In the genomic region with DNA sequence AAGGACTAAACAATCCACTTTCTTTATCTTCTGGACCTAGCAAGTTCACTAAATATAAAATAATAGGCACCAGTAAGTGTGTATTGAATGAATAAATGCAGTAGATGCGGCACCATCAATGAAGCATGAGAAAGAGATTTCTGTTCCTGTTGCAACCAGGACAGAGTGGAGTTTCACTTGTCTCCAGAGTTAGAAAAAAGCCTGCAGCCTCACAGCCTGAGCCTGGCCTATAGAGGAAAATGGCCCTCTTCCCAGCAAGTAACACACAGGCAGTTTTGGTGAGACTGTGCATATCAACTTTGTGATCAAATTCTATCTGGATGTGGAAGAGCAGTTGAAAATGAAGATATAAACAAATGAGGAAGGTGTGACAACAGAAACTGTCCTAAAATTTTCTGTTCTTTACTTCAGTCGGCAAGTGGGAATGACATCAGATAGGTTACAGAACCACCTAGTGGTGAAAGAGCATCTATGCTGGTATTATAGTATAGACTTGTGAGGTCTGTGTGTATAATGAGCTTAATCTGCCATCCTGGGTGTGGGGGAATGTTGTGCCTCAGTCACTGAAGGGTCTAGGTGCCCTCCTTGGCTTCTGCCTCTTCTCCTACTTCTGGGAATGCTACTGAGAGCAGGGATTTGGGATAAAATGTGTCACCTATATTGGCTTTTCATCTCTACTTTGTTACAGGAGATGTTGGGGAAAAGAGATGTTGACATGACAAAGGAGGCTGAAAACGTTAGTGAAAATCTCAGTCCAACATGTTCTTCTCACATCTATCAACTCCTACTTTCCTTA, we compare ENCODE assay signal across 9 cellular contexts. TPM values are rescaled to one million over a fixed set of nuclear protein-coding genes. Genes with fewer than 3 reads are reported as not detected.
DNase-seq lines count a peak whose midpoint lies in the region; TF ChIP-seq lines count a peak whose summit lies in the region.
"Had no signal": no experiment of that assay in that cellular context is flagged by ENCODE, and none has a peak within 500 bp of the region (broad histone marks: within the 10 kb centered on the region; RNA-seq: fewer than 3 reads in every experiment).

No MANE protein-coding gene starts in this region.

- no peak overlapping the region for H3K4ac ChIP-seq in neuronal stem cell (ENCODE audit: low read length)

- H3K36me3 ChIP-seq in H7 (replicated peaks; ENCODE audit: control insufficient read depth, insufficient read depth, low read length) (no peaks in the 10 kb centered on the region), KMS-11 (ENCODE audit: insufficient read depth) (no peaks in the 10 kb centered on the region), esophagus muscularis mucosa (no peaks in the 10 kb centered on the region), neuronal stem cell (replicated peaks in 1 of 2; ENCODE audit: control insufficient read depth in 2 of 2, insufficient read depth in 2 of 2, low read length in 2 of 2) (no peaks in the 10 kb centered on the region)

- H3K18ac ChIP-seq in neuronal stem cell (ENCODE audit: low read length): no peak overlapping the region

- no peak for TF ChIP-seq POLR2A in esophagus muscularis mucosa (IDR thresholded peaks at IDR 0.05; ENCODE audit: low read depth)

- no peaks in the 10 kb centered on the region for H4K20me1 ChIP-seq in KMS-11 (ENCODE audit: insufficient read depth)

- no peak overlapping the region for H2BK120ac ChIP-seq in neuronal stem cell (ENCODE audit: low read depth, low read length)

- H2BK5ac ChIP-seq in neuronal stem cell (ENCODE audit: low read length): no peak overlapping the region

- no peak overlapping the region for H2BK12ac ChIP-seq in neuronal stem cell (ENCODE audit: low read length)

- no peak overlapping the region for H2BK15ac ChIP-seq in neuronal stem cell (ENCODE audit: low read length)

- no peaks in the 10 kb centered on the region for H3K27me3 ChIP-seq in H7 (ENCODE audit: control insufficient read depth, insufficient read depth, low read length)
- H3K27me3 ChIP-seq in KMS-11 (ENCODE audit: insufficient read depth, low read depth): no peaks in the 10 kb centered on the region
- no peaks in the 10 kb centered on the region for H3K27me3 ChIP-seq in esophagus muscularis mucosa
- no peaks in the 10 kb centered on the region for H3K27me3 ChIP-seq in neuronal stem cell (ENCODE audit: control insufficient read depth in 3 of 3, insufficient read depth in 3 of 3, low read depth in 1 of 3, low read length in 3 of 3)

- H3K23ac ChIP-seq in neuronal stem cell (ENCODE audit: low read depth, low read length, poor library complexity): no peak overlapping the region

- H2AFZ ChIP-seq in KMS-11 (ENCODE audit: low read depth): peak overlapping the region; percentile 55; the same call in 1 of the 2 replicates
- H2AFZ ChIP-seq in neuronal stem cell (ENCODE audit: low read length): peak overlapping the region; percentile 57

- H3K4me1 ChIP-seq in KMS-11 (ENCODE audit: low read depth, poor library complexity, severe bottlenecking): peaks cover 17% of the 10 kb centered on the region
- H3K4me1 ChIP-seq in esophagus muscularis mucosa: peaks cover 6 to 17% (median 7%) of the 10 kb centered on the region in 4 donors
- H3K4me1 ChIP-seq in neuronal stem cell (ENCODE audit: control insufficient read depth in 2 of 2, insufficient read depth in 1 of 2, low read depth in 1 of 2, low read length in 2 of 2): peaks cover 0 to 6% of the 10 kb centered on the region in 2 donors

- H3K79me2 ChIP-seq in KMS-11 (ENCODE audit: insufficient read depth, low read depth): no peaks in the 10 kb centered on the region

- intact Hi-C loops in esophagus muscularis mucosa (cut with DNase I): no loop called here

- H4K91ac ChIP-seq in neuronal stem cell (ENCODE audit: low read depth, low read length, poor library complexity): no peak overlapping the region

- no peak overlapping the region for H4K8ac ChIP-seq in neuronal stem cell (ENCODE audit: low read depth, low read length)

- H2AK5ac ChIP-seq in neuronal stem cell (ENCODE audit: low read depth, low read length): no peak overlapping the region

- POLR2A ChIA-PET in GM10248 (lab: Yijun Ruan, JAX): no interaction called here

- H3K9me3 ChIP-seq in esophagus muscularis mucosa: no peaks in the 10 kb centered on the region
- no peaks in the 10 kb centered on the region for H3K9me3 ChIP-seq in neuronal stem cell (replicated peaks in 1 of 2; ENCODE audit: control insufficient read depth in 2 of 2, insufficient read depth in 1 of 2, low read depth in 1 of 2, low read length in 2 of 2)

- no peak for TF ChIP-seq EP300 in esophagus muscularis mucosa (IDR thresholded peaks at IDR 0.05)

- WGBS in esophagus muscularis mucosa: 36% methylated on average over 3 of the region's 3 CpGs
- WGBS in neuronal stem cell (ENCODE audit: extremely low coverage in 2 of 2, insufficient read length in 2 of 2, insufficient replicate concordance in 1 of 2), 2 donors: no CpG with 5 or more reads among the region's 3 CpGs

- H3K9ac ChIP-seq in KMS-11 (no peak overlapping the region), neuronal stem cell (ENCODE audit: low read depth, low read length, poor library complexity) (no peak overlapping the region)

- no peak overlapping the region for H3K27ac ChIP-seq in KMS-11
- H3K27ac ChIP-seq in esophagus muscularis mucosa (replicated peaks in 1 of 4): no peak overlapping the region
- H3K27ac ChIP-seq in neuronal stem cell (replicated peaks; ENCODE audit: low read length): no peak overlapping the region
- H3K27ac ChIP-seq: HL-60 had no signal

- DNase-seq in A172 (ENCODE audit: low spot score) (peak; percentile 43), GM10248 (ENCODE audit: extremely low spot score) (peak; percentile 24), H7 (peak; percentile 16), SIG-M5 (lab: John Stamatoyannopoulos, UW) (peak; percentile 46), esophagus muscularis mucosa (ENCODE audit: extremely low spot score) (no peak), neuronal stem cell (ENCODE audit: low spot score) (no peak)
- no peak for DNase-seq in stimulated activated CD4-positive, alpha-beta T cell treated with anti-CD3 and anti-CD28 coated beads, Interleukin-4, amount 100 ng/mL, for 4 hours

- CTCF ChIA-PET in GM10248 (lab: Yijun Ruan, JAX): interaction anchor here (0.6 to 3.6 kb wide), 21 partner anchors 8 to 1221 kb away, joined by 3 to 12 read pairs (median 3); a partner anchor contains a TSS

- H3K4me2 ChIP-seq in KMS-11 (peak overlapping the region; percentile 44), neuronal stem cell (ENCODE audit: insufficient read depth, low read length, poor library complexity, severe bottlenecking) (no peak overlapping the region)

- H3K14ac ChIP-seq in neuronal stem cell (ENCODE audit: low read length): no peak overlapping the region

- TF ChIP-seq CTCF in GM10248 (IDR thresholded peaks at IDR 0.05; ENCODE audit: control extremely low read depth, extremely low read depth, low read depth, missing control alignments): peak; percentile 58
- peak; percentile 86 for TF ChIP-seq CTCF in KMS-11 (conservative IDR thresholded peaks at IDR 0.05; ENCODE audit: low read depth, low read length)
- peak; percentile 49 to 61 (median 52) for TF ChIP-seq CTCF in esophagus muscularis mucosa (IDR thresholded peaks at IDR 0.05)

- H3K4me3 ChIP-seq in H7 (ENCODE audit: insufficient read depth, low read depth, low read length) (no peak overlapping the region), KMS-11 (IDR thresholded peaks at IDR 0.05; ENCODE audit: insufficient read depth, low read depth, low read length) (no peak overlapping the region), esophagus muscularis mucosa (no peak overlapping the region), neuronal stem cell (ENCODE audit: low read length in 2 of 2) (no peak overlapping the region)

- H3K79me1 ChIP-seq in neuronal stem cell (ENCODE audit: low read depth, low read length): no peaks in the 10 kb centered on the region

RNA-seq across cellular contexts. Expression of a gene that starts 28.2 kb away (rescaled TPM):
- total RNA-seq in A172 (2014; rRNA removed; shearing (Covaris generic)): 68.3 and 83.6 TPM in 2 replicates
- 28.5 and 33.7 TPM in 2 replicates for total RNA-seq in H7 (2014; rRNA removed; shearing (Covaris generic))
- total RNA-seq in esophagus muscularis mucosa: 10 to 100 TPM; 24.9 to 31.1 (median 28.5) TPM
- polyA plus RNA-seq in neuronal stem cell (2013, experiment 1 of 2): 27.9 TPM
- polyA plus RNA-seq in neuronal stem cell (2013, experiment 2 of 2): 30.6 TPM

RNA-seq across cellular contexts. Expression of a gene that starts 28.4 kb away (rescaled TPM):
- 0.89 and 1.2 TPM in 2 replicates for total RNA-seq in A172 (2014; rRNA removed; shearing (Covaris generic))
- total RNA-seq in H7 (2014; rRNA removed; shearing (Covaris generic)): 0.04 TPM in 1 of 2 replicates, not detected in the other
- total RNA-seq in esophagus muscularis mucosa: under 1 TPM in 3 of 4 donors, not detected in 1; under 0.01 to 0.11 (median under 0.01) TPM
- polyA plus RNA-seq in neuronal stem cell (2013, experiment 1 of 2): 0.47 TPM
- polyA plus RNA-seq in neuronal stem cell (2013, experiment 2 of 2): 0.47 TPM

Comparison
In these comparisons a context has a peak if more than half of its experiments do, and no peak if none do; other contexts are left out.
1. DNase-seq: peak in A172 (single experiment), GM10248 (single experiment), H7 (single experiment) and SIG-M5 (single experiment); none in esophagus muscularis mucosa (single experiment), neuronal stem cell (single experiment) and stimulated activated CD4-positive, alpha-beta T cell treated with anti-CD3 and anti-CD28 coated beads, Interleukin-4, amount 100 ng/mL, for 4 hours (0 of 2).
2. Peak in every context shown above with its lines, with median percentiles within 50 percentile points of each other: CTCF ChIP-seq.